22 cellular contexts compared by ENCODE assay signal in genomic region chrX:84258708-84259107, GRCh38.
A peak's percentile ranks its signal among the peaks of the same experiment; 100 is the strongest.
DNase-seq lines count a peak whose midpoint lies in the region; ATAC-seq and FAIRE-seq lines count a peak whose summit lies in the region.
"Had no signal": no experiment of that assay in that cellular context is flagged by ENCODE, and none has a peak within 500 bp of the region (broad histone marks: within the 10 kb centered on the region; RNA-seq: fewer than 3 reads in every experiment).

No MANE protein-coding gene starts in this region.

- ATAC-seq in HG02678 (IDR thresholded peaks at IDR 0.05; ENCODE audit: unreplicated experiment) (peak; percentile 69), HG03342 (IDR thresholded peaks at IDR 0.05; ENCODE audit: unreplicated experiment) (peak; percentile 48)
- ATAC-seq: HCT116, T-cell had no signal

- FAIRE-seq in GM18507 (lab: Jason Lieb, UNC) (peak; percentile 31), GM19239 (lab: Jason Lieb, UNC) (peak; percentile 86)
- FAIRE-seq: G401.6 had no signal

- DNase-seq in GM18507 (ENCODE audit: extremely low spot score, insufficient read length, low read depth) = no peak
- no peak for DNase-seq in GM19239 (ENCODE audit: insufficient read length, low spot score)
- DNase-seq in AML-193 (lab: John Stamatoyannopoulos, UW) = no peak
- no peak for DNase-seq in activated CD4-positive, CD25-positive, alpha-beta regulatory T cell treated with anti-CD3 and anti-CD28 coated beads, Interleukin-2, amount 50 U/mL, for 72 hours
- DNase-seq in OCI-M1 (lab: John Stamatoyannopoulos, UW) = no peak
- no peak for DNase-seq in NCI-H2029 treated with DMSO at 0.1 percent for 48 hours (lab: John Stamatoyannopoulos, UW)
- DNase-seq: 8988T, C1 segment of cervical spinal cord, DMS79 treated with DMSO at 0.1 percent for 48 hours, MG63, NCI-H1105, NCI-H1694, NCI-H2107, NCI-H2227 treated with DMSO at 0.1 percent for 48 hours, NCI-H524, SK-N-SH, T-cell, T-helper 9 cell had no signal
